8 cellular contexts compared by ENCODE assay signal in genomic region chr22:50305393-50305657, GRCh38. TPM values are rescaled to one million over a fixed set of nuclear protein-coding genes. Genes with fewer than 3 reads are reported as not detected.
DNase-seq lines count a peak whose midpoint lies in the region; ATAC-seq and TF ChIP-seq lines count a peak whose summit lies in the region.
"Had no signal": no experiment of that assay in that cellular context is flagged by ENCODE, and none has a peak within 500 bp of the region (broad histone marks: within the 10 kb centered on the region; RNA-seq: fewer than 3 reads in every experiment).

No MANE protein-coding gene starts in this region.

- H3F3A ChIP-seq in PC-3 (ENCODE audit: low read length, unreplicated experiment), result peaks cover 3% of the 10 kb centered on the region

- no peaks in the 10 kb centered on the region for H3K9me2 ChIP-seq in PC-3 (replicated peaks; ENCODE audit: low read length)

- no peaks in the 10 kb centered on the region for H3K27me3 ChIP-seq in PC-3 (ENCODE audit: low read length)
- H3K27me3 ChIP-seq in fibroblast of lung (ENCODE audit: control insufficient read depth, insufficient read depth, low read length), result no peaks in the 10 kb centered on the region
- H3K27me3 ChIP-seq in stomach smooth muscle (ENCODE audit: control insufficient read depth in 1 of 2, insufficient read depth in 2 of 2, low read length in 2 of 2), result no peaks in the 10 kb centered on the region

- DNase-seq in PC-3, result no peak
- DNase-seq in fibroblast of lung (ENCODE audit: low read depth in 2 of 2), result no peak
- no peak for DNase-seq in NCI-H2171 (lab: John Stamatoyannopoulos, UW)
- DNase-seq: activated naive CD8-positive, alpha-beta T cell treated with anti-CD3 and anti-CD28 coated beads for 36 hours; naive thymus-derived CD8-positive, alpha-beta T cell had no signal

- CTCF ChIA-PET in PC-3 (lab: Charles Lee), result interaction anchor here (0.7 to 1.0 kb wide), 3 partner anchors 12 to 54 kb away, joined by 3 to 4 read pairs (median 3); partner anchors contain the start of gene HDAC10

- H4K20me1 ChIP-seq in PC-3 (ENCODE audit: low read length) (0 out of 2 replicates have a peak, but pooled peaks cover 4% of the 10 kb centered on the region), fibroblast of lung (ENCODE audit: control insufficient read depth, extremely low read depth, insufficient read depth, low read length) (no peaks in the 10 kb centered on the region)

- H3K9me3 ChIP-seq in PC-3 (ENCODE audit: low read length) (no peaks in the 10 kb centered on the region), fibroblast of lung (ENCODE audit: control insufficient read depth, insufficient read depth, low read depth, low read length) (no peaks in the 10 kb centered on the region), stomach smooth muscle (ENCODE audit: control insufficient read depth in 2 of 2, low read length in 2 of 2) (no peaks in the 10 kb centered on the region)

- H3K4me2 ChIP-seq in PC-3 (ENCODE audit: low read length) (peak overlapping the region; percentile 99), fibroblast of lung (ENCODE audit: extremely low read depth, insufficient read depth, low read length) (peak overlapping the region; percentile 95)

- no TSS peak for BruUV-seq in PC-3 (replicated peaks; lab: Mats Ljungman, UMichigan)

- no peak overlapping the region for H2AFZ ChIP-seq in PC-3 (ENCODE audit: low read length)
- H2AFZ ChIP-seq in fibroblast of lung (ENCODE audit: low read length), result no peak overlapping the region

- H3K4me1 ChIP-seq in PC-3 (ENCODE audit: insufficient read depth, low read length) (peaks cover 42% of the 10 kb centered on the region), fibroblast of lung (ENCODE audit: control insufficient read depth, extremely low read depth, insufficient read depth, low read length) (peaks cover 57% of the 10 kb centered on the region), stomach smooth muscle (ENCODE audit: control insufficient read depth, insufficient read depth, low read length) (peaks cover 78% of the 10 kb centered on the region)

- no peak for TF ChIP-seq CTCF in PC-3 (conservative IDR thresholded peaks at IDR 0.05; ENCODE audit: low read depth, low read length)
- TF ChIP-seq CTCF in fibroblast of lung (conservative IDR thresholded peaks at IDR 0.05 in 1 of 2, IDR thresholded peaks at IDR 0.05 in 1 of 2; ENCODE audit: low read depth in 1 of 2, low read length in 2 of 2), result no peak

- intact Hi-C loops in PC-3 (cut with micrococcal nuclease), result no loop called here

- H3K4me3 ChIP-seq in PC-3 (ENCODE audit: low read length) (peak overlapping the region; percentile 88), fibroblast of lung (replicated peaks in 1 of 4; ENCODE audit: control extremely low read depth in 1 of 4, insufficient read depth in 1 of 4, low read depth in 3 of 4, low read length in 4 of 4) (peak overlapping the region; percentile 72 to 96 (median 75)), stomach smooth muscle (ENCODE audit: low read length in 2 of 2) (peak overlapping the region; percentile 73 to 81)

- POLR2A ChIA-PET in PC-3 (lab: Charles Lee; ENCODE audit: unreplicated experiment), result no interaction called here

- H3K36me3 ChIP-seq in PC-3 (ENCODE audit: low read depth, low read length), result no peaks in the 10 kb centered on the region
- H3K36me3 ChIP-seq in fibroblast of lung (ENCODE audit: control insufficient read depth, insufficient read depth, low read length), result peaks cover 13% of the 10 kb centered on the region
- H3K36me3 ChIP-seq in stomach smooth muscle (ENCODE audit: control insufficient read depth in 2 of 2, insufficient read depth in 2 of 2, low read length in 2 of 2), result no peaks in the 10 kb centered on the region

- ATAC-seq in PC-3, result no peak
- ATAC-seq in HG02798 (IDR thresholded peaks at IDR 0.05; ENCODE audit: poor library complexity, unreplicated experiment), result no peak
- no peak for ATAC-seq in GM21825 (IDR thresholded peaks at IDR 0.05; ENCODE audit: unreplicated experiment)
- ATAC-seq: naive thymus-derived CD8-positive, alpha-beta T cell had no signal

- H3K9ac ChIP-seq in PC-3 (ENCODE audit: low read length), result peak overlapping the region; percentile 94
- peak overlapping the region; percentile 48 for H3K9ac ChIP-seq in fibroblast of lung (ENCODE audit: insufficient read depth, low read length)
- H3K9ac ChIP-seq in stomach smooth muscle (ENCODE audit: low read length in 2 of 2), result peak overlapping the region; percentile 60 to 77

- H3K79me2 ChIP-seq in PC-3 (ENCODE audit: low read length) (peaks cover 65% of the 10 kb centered on the region), fibroblast of lung (ENCODE audit: control insufficient read depth, insufficient read depth, low read length) (peaks cover 63% of the 10 kb centered on the region)

- H3K27ac ChIP-seq in PC-3 (ENCODE audit: low read length) (peak overlapping the region; percentile 99), fibroblast of lung (ENCODE audit: insufficient read depth, low read length) (peak overlapping the region; percentile 78), stomach smooth muscle (ENCODE audit: low read length) (peak overlapping the region; percentile 91)

RNA-seq across cellular contexts. Expression of gene PLXNB2, which starts 2.1 kb away (rescaled TPM):
- total RNA-seq in PC-3 (2014; rRNA removed) (68.2 and 82.9 TPM in 2 replicates), fibroblast of lung (130 and 209 TPM in 2 replicates)
- 62.7 and 72.9 TPM in 2 replicates for polyA plus RNA-seq in fibroblast of lung
- polyA plus RNA-seq in fibroblast of lung (2012), result 127 and 141 TPM in 2 replicates
- 337 and 393 TPM in 2 replicates for polyA minus RNA-seq in fibroblast of lung (ENCODE audit: low replicate concordance)

RNA-seq across cellular contexts. Expression of gene DENND6B, which starts 21.5 kb away (rescaled TPM):
- total RNA-seq in PC-3 (2014; rRNA removed) (1.1 and 1.7 TPM in 2 replicates), fibroblast of lung (2.0 and 2.1 TPM in 2 replicates)
- 1.7 and 1.9 TPM in 2 replicates for polyA plus RNA-seq in fibroblast of lung
- 3.1 and 3.5 TPM in 2 replicates for polyA plus RNA-seq in fibroblast of lung (2012)
- polyA minus RNA-seq in fibroblast of lung (ENCODE audit: low replicate concordance), result 2.0 and 2.8 TPM in 2 replicates

RNA-seq across cellular contexts. Expression of gene MAPK11, which starts 35.1 kb away (rescaled TPM):
- total RNA-seq in PC-3 (2014; rRNA removed) (7.0 and 7.6 TPM in 2 replicates), fibroblast of lung (5.9 and 7.6 TPM in 2 replicates)
- polyA plus RNA-seq in fibroblast of lung, result 2.6 and 4.1 TPM in 2 replicates
- 5.4 and 10.7 TPM in 2 replicates for polyA plus RNA-seq in fibroblast of lung (2012)
- 17.1 and 18.7 TPM in 2 replicates for polyA minus RNA-seq in fibroblast of lung (ENCODE audit: low replicate concordance)

RNA-seq across cellular contexts. Expression of gene PPP6R2, which starts 37.8 kb away (rescaled TPM):
- total RNA-seq in PC-3 (2014; rRNA removed) (46.2 and 54.0 TPM in 2 replicates), fibroblast of lung (34.4 and 44.4 TPM in 2 replicates)
- polyA plus RNA-seq in fibroblast of lung, result 19.7 and 24.6 TPM in 2 replicates
- 25.1 and 30.5 TPM in 2 replicates for polyA plus RNA-seq in fibroblast of lung (2012)
- polyA minus RNA-seq in fibroblast of lung (ENCODE audit: low replicate concordance), result 43.4 and 55.2 TPM in 2 replicates

RNA-seq across cellular contexts. Expression of gene MAPK12, which starts 43.8 kb away (rescaled TPM):
- total RNA-seq in PC-3 (2014; rRNA removed) (22.4 and 22.5 TPM in 2 replicates), fibroblast of lung (24.4 and 30.1 TPM in 2 replicates)
- polyA plus RNA-seq in fibroblast of lung, result 16.4 and 21.5 TPM in 2 replicates
- polyA plus RNA-seq in fibroblast of lung (2012), result 19.8 and 26.9 TPM in 2 replicates
- 39.0 and 43.3 TPM in 2 replicates for polyA minus RNA-seq in fibroblast of lung (ENCODE audit: low replicate concordance)
